ENCODE assay signal across 8 cellular contexts in genomic region chrX:20515841-20516461, GRCh38.
DNase-seq lines count a peak whose midpoint lies in the region; ATAC-seq and TF ChIP-seq lines count a peak whose summit lies in the region.

No MANE protein-coding gene starts in this region.

- peaks cover 8% of the 10 kb centered on the region for H3F3A ChIP-seq in PC-3 (ENCODE audit: low read length, unreplicated experiment)
- no peaks in the 10 kb centered on the region for H3F3A ChIP-seq in smooth muscle cell (ENCODE audit: low read depth)

- H3K9me2 ChIP-seq in PC-3 (replicated peaks; ENCODE audit: low read length) = no peaks in the 10 kb centered on the region

- H4K20me1 ChIP-seq in PC-3 (ENCODE audit: low read length) = no peaks in the 10 kb centered on the region
- H4K20me1 ChIP-seq in smooth muscle cell (ENCODE audit: low read depth) = no peaks in the 10 kb centered on the region

- H3K27ac ChIP-seq in ACC112 (ENCODE audit: low read depth, low read length) (peak overlapping the region; percentile 89), PC-3 (ENCODE audit: low read length) (peak overlapping the region; percentile 98), smooth muscle cell (ENCODE audit: low read depth) (peak overlapping the region; percentile 64)

- TF ChIP-seq CTCF in PC-3 (conservative IDR thresholded peaks at IDR 0.05; ENCODE audit: low read depth, low read length) = no peak
- no peak for TF ChIP-seq CTCF in smooth muscle cell (IDR thresholded peaks at IDR 0.05; ENCODE audit: borderline replicate concordance, insufficient read depth, poor library complexity, severe bottlenecking)

- intact Hi-C loops in PC-3 (cut with micrococcal nuclease) = loop anchor here (1.0 to 5.0 kb wide), 5 partner anchors 139 to 264 kb away; no protein-coding TSS in a partner anchor

- no peaks in the 10 kb centered on the region for H3K9me3 ChIP-seq in PC-3 (ENCODE audit: low read length)
- no peaks in the 10 kb centered on the region for H3K9me3 ChIP-seq in smooth muscle cell (replicated peaks; ENCODE audit: low read depth)

- 42% methylated on average over 1 of the region's 1 CpG for WGBS in smooth muscle cell (ENCODE audit: low lambda C conversion rate)

- DNase-seq in PC-3 (peak; percentile 90), dermis microvascular lymphatic vessel endothelial cell (ENCODE audit: low read depth in 2 of 2) (peak; percentile 6 to 73), smooth muscle cell (lab: John Stamatoyannopoulos, UW; ENCODE audit: unreplicated experiment) (no peak), GM19238 (ENCODE audit: insufficient read length, low spot score) (no peak), left lobe of liver (ENCODE audit: low spot score) (no peak)

- H3K4me3 ChIP-seq in ACC112 (ENCODE audit: low read depth, low read length) = peak overlapping the region; percentile 18; the same call in 1 of the 2 replicates
- peak overlapping the region; percentile 4; the same call in 1 of the 2 replicates for H3K4me3 ChIP-seq in PC-3 (ENCODE audit: low read length)
- H3K4me3 ChIP-seq in smooth muscle cell = no peak overlapping the region

- H3K9ac ChIP-seq in PC-3 (ENCODE audit: low read length) (peak overlapping the region; percentile 65), smooth muscle cell (ENCODE audit: low read depth) (no peak overlapping the region)

- H3K79me2 ChIP-seq in ACC112 (ENCODE audit: control insufficient read depth, insufficient read depth, low read length, unreplicated experiment) (no peaks in the 10 kb centered on the region), PC-3 (ENCODE audit: low read length) (no peaks in the 10 kb centered on the region), smooth muscle cell (ENCODE audit: low read depth) (no peaks in the 10 kb centered on the region)

- ATAC-seq in GM18519 (IDR thresholded peaks at IDR 0.05; ENCODE audit: low FRiP score, unreplicated experiment) = peak; percentile 100
- ATAC-seq in HG02973 (IDR thresholded peaks at IDR 0.05; ENCODE audit: unreplicated experiment) = peak; percentile 98
- ATAC-seq in PC-3 = peak; percentile 79
- no peak for ATAC-seq in left lobe of liver

- CTCF ChIA-PET in PC-3 (lab: Charles Lee) = interaction anchor here (0.6 to 1.2 kb wide), 3 partner anchors 14 to 1251 kb away, joined by 4 to 5 read pairs (median 4); no protein-coding TSS in a partner anchor

- H3K27me3 ChIP-seq in ACC112 (ENCODE audit: insufficient read depth, low read length) (no peaks in the 10 kb centered on the region), PC-3 (ENCODE audit: low read length) (no peaks in the 10 kb centered on the region), smooth muscle cell (ENCODE audit: low read depth) (no peaks in the 10 kb centered on the region)

- BruUV-seq in PC-3 (replicated peaks; lab: Mats Ljungman, UMichigan) = no TSS peak

- H3K4me1 ChIP-seq in ACC112 (ENCODE audit: control insufficient read depth, insufficient read depth, low read length, unreplicated experiment) (peaks cover 59% of the 10 kb centered on the region), PC-3 (ENCODE audit: insufficient read depth, low read length) (peaks cover 55% of the 10 kb centered on the region), smooth muscle cell (ENCODE audit: low read depth) (no peaks in the 10 kb centered on the region)

- H3K4me2 ChIP-seq in PC-3 (ENCODE audit: low read length) (peak overlapping the region; percentile 59), smooth muscle cell (peak overlapping the region; percentile 14)

- POLR2A ChIA-PET in PC-3 (lab: Charles Lee; ENCODE audit: unreplicated experiment) = interaction anchor here (0.5 to 1.0 kb wide), 6 partner anchors 39 to 263 kb away, joined by 3 to 13 read pairs (median 4); no protein-coding TSS in a partner anchor

- H3K36me3 ChIP-seq in ACC112 (ENCODE audit: insufficient read depth, low read length) = no peaks in the 10 kb centered on the region
- H3K36me3 ChIP-seq in PC-3 (ENCODE audit: low read depth, low read length) = no peaks in the 10 kb centered on the region
- H3K36me3 ChIP-seq in smooth muscle cell (ENCODE audit: low read depth) = no peaks in the 10 kb centered on the region

- H2AFZ ChIP-seq in ACC112 (ENCODE audit: low read length, unreplicated experiment) = no peak overlapping the region
- H2AFZ ChIP-seq in PC-3 (ENCODE audit: low read length) = no peak overlapping the region; the same call in 1 of the 2 replicates
- H2AFZ ChIP-seq in smooth muscle cell (ENCODE audit: low read depth) = no peak overlapping the region

Comparison
In these comparisons a context has a peak if more than half of its experiments do, and no peak if none do; other contexts are left out.
1. DNase-seq: peak in PC-3 (single experiment) and dermis microvascular lymphatic vessel endothelial cell (2 of 2); none in smooth muscle cell (single experiment), GM19238 (single experiment) and left lobe of liver (single experiment).
2. Peak in every context shown above with its lines, with median percentiles within 50 percentile points of each other: H3K27ac ChIP-seq.